In genomic region chr11:13003726-13004493, GRCh38 we compare ENCODE assay signal across 23 cellular contexts. TPM values are rescaled to one million over a fixed set of nuclear protein-coding genes. Genes with fewer than 3 reads are reported as not detected.
"Had no signal": no experiment of that assay in that cellular context is flagged by ENCODE, and none has a peak within 500 bp of the region (broad histone marks: within the 10 kb centered on the region; RNA-seq: fewer than 3 reads in every experiment).

No MANE protein-coding gene starts in this region.

- H3K36me3 ChIP-seq: esophagus muscularis mucosa, gastrocnemius medialis, sigmoid colon, spleen, thoracic aorta, vagina had no signal

- H3K4me3 ChIP-seq: coronary artery, esophagus muscularis mucosa, gastrocnemius medialis, sigmoid colon, spleen, thoracic aorta, vagina had no signal

- FAIRE-seq: bronchial epithelial cell had no signal

- H3K27ac ChIP-seq: coronary artery, esophagus muscularis mucosa, gastrocnemius medialis, sigmoid colon, spleen, thoracic aorta, vagina had no signal

- DNase-seq: activated CD4-positive, alpha-beta T cell treated with anti-CD3 and anti-CD28 coated beads for 1 hour; activated CD4-positive, alpha-beta T cell treated with anti-CD3 and anti-CD28 coated beads, Interleukin-2, amount 50 U/mL, for 1 hour; activated CD8-positive, alpha-beta T cell treated with anti-CD3 and anti-CD28 coated beads, Interleukin-2, amount 10 ng/mL, durations not matched to agents 7 days and 5 days; activated gamma-delta T cell treated with Interleukin-2 at 50 U/mL for 16 hours; aorta; gastrocnemius medialis; head of caudate nucleus; islet precursor cell; left cardiac atrium; nucleus accumbens; sigmoid colon; spleen; stimulated activated CD4-positive, alpha-beta T cell treated with anti-CD3 and anti-CD28 coated beads, Interleukin-4, amount 100 ng/mL, for 24 hours; stimulated activated naive CD4-positive, alpha-beta T cell treated with Interleukin-2 at 50 U/mL for 16 hours had no signal

- H3K9me3 ChIP-seq: esophagus muscularis mucosa, gastrocnemius medialis, sigmoid colon, spleen, thoracic aorta, vagina had no signal

RNA-seq across cellular contexts. Expression of gene RASSF10, which starts 5.2 kb away (rescaled TPM):
- total RNA-seq: activated CD8-positive, alpha-beta T cell treated with anti-CD3 and anti-CD28 coated beads, Interleukin-2, amount 10 ng/mL, durations not matched to agents 7 days and 5 days; activated naive CD4-positive, alpha-beta T cell treated with anti-CD3 and anti-CD28 coated beads, Interleukin-2, amount 50 U/mL, for 72 hours; activated T-helper 1 cell treated with anti-CD3 and anti-CD28 coated beads, Interleukin-12 subunit alpha, Interleukin-12 subunit beta, Interleukin-2, Interleukin-4 antibody, amounts not matched to agents 30 ng/mL and 10 ng/mL and 1 ng/mL, durations not matched to agents 14 hours and 24 hours and 36 hours; mononuclear cell; myocyte; spleen; thoracic aorta had no signal
- polyA plus RNA-seq: aorta, spleen had no signal
